ENCODE assay signal across 2 cellular contexts in genomic region chr15:88900982-88901418, GRCh38.
TF ChIP-seq lines count a peak whose summit lies in the region.

No MANE protein-coding gene starts in this region.

TF ChIP-seq in HEK293T, 16 proteins besides CTCF, POLR2A, EP300 and RAD21:
- TF ChIP-seq SP1 (IDR thresholded peaks at IDR 0.05) (no peak), NFRKB (IDR thresholded peaks at IDR 0.05) (no peak), ZNF384 (IDR thresholded peaks at IDR 0.05) (no peak), SUZ12 (IDR thresholded peaks at IDR 0.05) (no peak), ELF4 (IDR thresholded peaks at IDR 0.05) (no peak), FOXA1 (IDR thresholded peaks at IDR 0.05) (no peak), L3MBTL2 (conservative IDR thresholded peaks at IDR 0.05) (no peak), TARDBP (IDR thresholded peaks at IDR 0.05) (peak; percentile 77), PKNOX1 (IDR thresholded peaks at IDR 0.05) (no peak)

TF ChIP-seq in H1, 55 proteins besides CTCF, POLR2A, EP300 and RAD21:
- TF ChIP-seq E2F6 (IDR thresholded peaks at IDR 0.05) = no peak
- no peak for TF ChIP-seq USF2 (IDR thresholded peaks at IDR 0.05; ENCODE audit: low read length)
- no peak for TF ChIP-seq ATF2 (IDR thresholded peaks at IDR 0.05; ENCODE audit: low read length)
- TF ChIP-seq SRF (IDR thresholded peaks at IDR 0.05; ENCODE audit: low read depth, low read length) = no peak
- TF ChIP-seq BACH1 (IDR thresholded peaks at IDR 0.05; ENCODE audit: low read length) = no peak
- no peak for TF ChIP-seq GABPA (IDR thresholded peaks at IDR 0.05; ENCODE audit: borderline replicate concordance, insufficient read depth, low read length)
